23 cellular contexts compared by ENCODE assay signal in the genomic region with DNA sequence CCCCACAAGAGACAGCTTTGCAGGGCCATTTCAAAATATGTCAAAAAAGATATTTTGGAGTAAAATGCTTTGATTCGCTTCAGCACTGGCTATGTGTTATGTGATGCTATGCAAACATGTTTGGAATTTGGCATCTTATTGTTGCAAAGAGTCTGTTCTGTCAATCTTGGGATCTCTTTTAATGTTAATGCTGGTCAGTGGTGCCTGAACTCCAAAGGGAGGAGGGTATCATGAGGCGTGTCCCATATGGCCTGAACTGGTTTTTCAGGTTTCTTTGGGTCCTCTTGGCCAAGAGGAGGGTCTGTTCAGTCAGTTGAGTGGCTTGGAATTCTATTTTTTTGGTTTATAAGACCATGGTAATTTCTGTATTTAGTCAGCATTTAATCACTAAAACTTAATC.
DNase-seq lines count a peak whose midpoint lies in the region; ATAC-seq and TF ChIP-seq lines count a peak whose summit lies in the region.
"Had no signal": no experiment of that assay in that cellular context is flagged by ENCODE, and none has a peak within 500 bp of the region (broad histone marks: within the 10 kb centered on the region; RNA-seq: fewer than 3 reads in every experiment).

No MANE protein-coding gene starts in this region.

- TF ChIP-seq CTCF in H9 (conservative IDR thresholded peaks at IDR 0.05) = no peak
- no peak for TF ChIP-seq CTCF in WTC11 (IDR thresholded peaks at IDR 0.05)

- H3K9me3 Mint-ChIP-seq in H9 = no peaks in the 10 kb centered on the region
- 0 out of 2 replicates have a peak, but pooled peaks cover 5% of the 10 kb centered on the region for H3K9me3 Mint-ChIP-seq in WTC11
- H3K9me3 Mint-ChIP-seq in stimulated activated naive CD8-positive, alpha-beta T cell treated with anti-CD3 and anti-CD28 coated beads, Interleukin-15, amount 100 ng/mL, for 72 hours = no peaks in the 10 kb centered on the region
- H3K9me3 Mint-ChIP-seq: CD4-positive, alpha-beta memory T cell had no signal

- no peak overlapping the region for H2AK5ac ChIP-seq in H9 (ENCODE audit: insufficient read length, low read length)

- H3K4me3 Mint-ChIP-seq in H9 = no peak overlapping the region
- H3K4me3 Mint-ChIP-seq in WTC11 = no peak overlapping the region
- no peak overlapping the region for H3K4me3 Mint-ChIP-seq in stimulated activated naive CD8-positive, alpha-beta T cell treated with anti-CD3 and anti-CD28 coated beads, Interleukin-15, amount 100 ng/mL, for 72 hours
- H3K4me3 Mint-ChIP-seq: CD4-positive, alpha-beta memory T cell had no signal

- H3K56ac ChIP-seq in H9 (ENCODE audit: insufficient read length, low read depth, low read length) = no peak overlapping the region

- no peak overlapping the region for H2BK120ac ChIP-seq in H9 (ENCODE audit: low read depth, low read length, poor library complexity, severe bottlenecking)

- peak overlapping the region; percentile 44 for H3K27ac ChIP-seq in H9 (ENCODE audit: insufficient read length, low read depth, low read length)
- H3K27ac ChIP-seq: A549; BLaER1 treated with 17β-estradiol and CSF1 and Interleukin-3, amounts not matched to agents 10 nM and 100 nM; SJSA1 had no signal

- no peak overlapping the region for H4K91ac ChIP-seq in H9 (ENCODE audit: insufficient read length, low read depth, low read length)

- DNase-seq in H9 (peak; percentile 52), WTC11 (ENCODE audit: low spot score) (no peak), left kidney (ENCODE audit: low read depth, low spot score) (peak; percentile 81), C1 segment of cervical spinal cord (lab: John Stamatoyannopoulos, UW) (no peak)
- no peak for DNase-seq in activated effector memory CD4-positive, alpha-beta T cell treated with anti-CD3 and anti-CD28 coated beads, Interleukin-2, amount 50 U/mL, for 16 hours
- DNase-seq in stimulated activated naive CD8-positive, alpha-beta T cell treated with anti-CD3 and anti-CD28 coated beads, Interleukin-15, amount 100 ng/mL, for 72 hours = no peak
- DNase-seq: AML-193; CD4-positive, alpha-beta memory T cell; DMS 273 treated with DMSO at 0.1 percent for 48 hours; GOT3; KG1; MG63; NCI-H2029; NCI-H446; NCI-H82; NK-92 treated with Interleukin-12 subunit alpha and Interleukin-12 subunit beta, amount 100 ng/mL, for 24 hours; Right ventricle myocardium superior; RPMI8226 had no signal

- H2AFZ ChIP-seq in H9 (ENCODE audit: low read length) = no peak overlapping the region

- H3K4ac ChIP-seq in H9 (ENCODE audit: low read depth, low read length) = no peak overlapping the region

- no peak overlapping the region for H3K4me2 ChIP-seq in H9 (ENCODE audit: insufficient read depth, insufficient read length, low read length)
- H3K4me2 ChIP-seq: A549; BLaER1 treated with 17β-estradiol and CSF1 and Interleukin-3, amounts not matched to agents 10 nM and 100 nM had no signal

- WGBS in H9 (ENCODE audit: extremely low coverage, insufficient read length, low lambda C conversion rate) = no CpG with 5 or more reads among the region's 2 CpGs

- no peak overlapping the region for H2BK5ac ChIP-seq in H9 (ENCODE audit: insufficient read length, low read length)

- no peak overlapping the region for H3K18ac ChIP-seq in H9 (ENCODE audit: insufficient read length, low read depth, low read length)

- no peaks in the 10 kb centered on the region for H3K36me3 Mint-ChIP-seq in H9 (ENCODE audit: insufficient read depth in 1 of 3, low read depth in 3 of 3)
- no peaks in the 10 kb centered on the region for H3K36me3 Mint-ChIP-seq in WTC11
- H3K36me3 Mint-ChIP-seq: CD4-positive, alpha-beta memory T cell had no signal

- H4K5ac ChIP-seq in H9 (ENCODE audit: insufficient read length, low read depth, low read length) = no peak overlapping the region

- no peak overlapping the region for H3K14ac ChIP-seq in H9 (ENCODE audit: insufficient read depth, low read length)

- H3K79me2 ChIP-seq in H9 (ENCODE audit: insufficient read depth, low read length) = no peaks in the 10 kb centered on the region

- no peaks in the 10 kb centered on the region for H3K23me2 ChIP-seq in H9 (ENCODE audit: insufficient read length, low read depth, low read length, poor library complexity, severe bottlenecking)

- H3K9me3 ChIP-seq in H9 (ENCODE audit: control insufficient read depth, low read depth, low read length) = no peaks in the 10 kb centered on the region
- H3K9me3 ChIP-seq: A549; BLaER1 treated with 17β-estradiol and CSF1 and Interleukin-3, amounts not matched to agents 10 nM and 100 nM; MG63; SJSA1 had no signal

- peak overlapping the region; percentile 7 to 83 (median 30); a peak in 4 of 7 replicates for H3K27ac Mint-ChIP-seq in H9
- H3K27ac Mint-ChIP-seq in WTC11 = peak overlapping the region; percentile 69
- H3K27ac Mint-ChIP-seq in stimulated activated naive CD8-positive, alpha-beta T cell treated with anti-CD3 and anti-CD28 coated beads, Interleukin-15, amount 100 ng/mL, for 72 hours = no peak overlapping the region
- H3K27ac Mint-ChIP-seq: CD4-positive, alpha-beta memory T cell had no signal

- peaks cover 34 to 45% of the 10 kb centered on the region in 2 experiments for H3K4me1 Mint-ChIP-seq in H9
- peaks cover 29% of the 10 kb centered on the region for H3K4me1 Mint-ChIP-seq in WTC11
- H3K4me1 Mint-ChIP-seq in stimulated activated naive CD8-positive, alpha-beta T cell treated with anti-CD3 and anti-CD28 coated beads, Interleukin-15, amount 100 ng/mL, for 72 hours = no peaks in the 10 kb centered on the region
- H3K4me1 Mint-ChIP-seq: CD4-positive, alpha-beta memory T cell had no signal

- ATAC-seq in WTC11 = peak; percentile 75
- ATAC-seq in HG02973 (IDR thresholded peaks at IDR 0.05; ENCODE audit: unreplicated experiment) = no peak
- ATAC-seq in stimulated activated naive CD8-positive, alpha-beta T cell treated with anti-CD3 and anti-CD28 coated beads, Interleukin-15, amount 100 ng/mL, for 72 hours = no peak
- ATAC-seq: A549, HCT116 had no signal

- H3K4me1 ChIP-seq in H9 (ENCODE audit: insufficient read depth, low read length) = peaks cover 12% of the 10 kb centered on the region; the same call in 1 of the 2 replicates

- POLR2A ChIA-PET in WTC11 (lab: Charles Lee) = no interaction called here

- no peak overlapping the region for H2BK12ac ChIP-seq in H9 (ENCODE audit: insufficient read length, low read depth, low read length)

- no peaks in the 10 kb centered on the region for H3K27me3 Mint-ChIP-seq in H9 (ENCODE audit: low read depth)
- H3K27me3 Mint-ChIP-seq in WTC11 (ENCODE audit: low read depth) = no peaks in the 10 kb centered on the region
- H3K27me3 Mint-ChIP-seq in stimulated activated naive CD8-positive, alpha-beta T cell treated with anti-CD3 and anti-CD28 coated beads, Interleukin-15, amount 100 ng/mL, for 72 hours = peaks cover 27% of the 10 kb centered on the region

- H3K27me3 ChIP-seq in H9 (ENCODE audit: insufficient read depth, low read length) = no peaks in the 10 kb centered on the region
- H3K27me3 ChIP-seq: BLaER1 treated with 17β-estradiol and CSF1 and Interleukin-3, amounts not matched to agents 10 nM and 100 nM; MG63; SJSA1 had no signal

- H3K23ac ChIP-seq in H9 (ENCODE audit: insufficient read length, low read depth, low read length) = no peak overlapping the region

- H2BK15ac ChIP-seq in H9 (ENCODE audit: low read depth, low read length) = no peak overlapping the region

- H3K9ac ChIP-seq in H9 (ENCODE audit: extremely low read depth, insufficient read length, low read length) = no peak overlapping the region
- H3K9ac ChIP-seq: BLaER1 treated with 17β-estradiol and CSF1 and Interleukin-3, amounts not matched to agents 10 nM and 100 nM had no signal

- CTCF ChIA-PET in WTC11 (lab: Charles Lee) = no interaction called here

- no peaks in the 10 kb centered on the region for H3K79me1 ChIP-seq in H9 (ENCODE audit: insufficient read depth, low read depth, low read length, poor library complexity, severe bottlenecking)

- H4K20me1 ChIP-seq in H9 (ENCODE audit: control insufficient read depth, insufficient read depth, insufficient read length) = peaks cover 3% of the 10 kb centered on the region
- H4K20me1 ChIP-seq: BLaER1 treated with 17β-estradiol and CSF1 and Interleukin-3, amounts not matched to agents 10 nM and 100 nM had no signal

- H3T11ph ChIP-seq in H9 (ENCODE audit: low read length) = no peak overlapping the region

- no peak overlapping the region for H4K8ac ChIP-seq in H9 (replicated peaks; ENCODE audit: insufficient read length, low read depth, low read length)

- H2BK20ac ChIP-seq in H9 (ENCODE audit: low read depth, low read length, poor library complexity, severe bottlenecking) = no peak overlapping the region

TF ChIP-seq in WTC11, 78 proteins besides CTCF, POLR2A, EP300 and RAD21 (continues in another document):
- TF ChIP-seq, protein P1, sequence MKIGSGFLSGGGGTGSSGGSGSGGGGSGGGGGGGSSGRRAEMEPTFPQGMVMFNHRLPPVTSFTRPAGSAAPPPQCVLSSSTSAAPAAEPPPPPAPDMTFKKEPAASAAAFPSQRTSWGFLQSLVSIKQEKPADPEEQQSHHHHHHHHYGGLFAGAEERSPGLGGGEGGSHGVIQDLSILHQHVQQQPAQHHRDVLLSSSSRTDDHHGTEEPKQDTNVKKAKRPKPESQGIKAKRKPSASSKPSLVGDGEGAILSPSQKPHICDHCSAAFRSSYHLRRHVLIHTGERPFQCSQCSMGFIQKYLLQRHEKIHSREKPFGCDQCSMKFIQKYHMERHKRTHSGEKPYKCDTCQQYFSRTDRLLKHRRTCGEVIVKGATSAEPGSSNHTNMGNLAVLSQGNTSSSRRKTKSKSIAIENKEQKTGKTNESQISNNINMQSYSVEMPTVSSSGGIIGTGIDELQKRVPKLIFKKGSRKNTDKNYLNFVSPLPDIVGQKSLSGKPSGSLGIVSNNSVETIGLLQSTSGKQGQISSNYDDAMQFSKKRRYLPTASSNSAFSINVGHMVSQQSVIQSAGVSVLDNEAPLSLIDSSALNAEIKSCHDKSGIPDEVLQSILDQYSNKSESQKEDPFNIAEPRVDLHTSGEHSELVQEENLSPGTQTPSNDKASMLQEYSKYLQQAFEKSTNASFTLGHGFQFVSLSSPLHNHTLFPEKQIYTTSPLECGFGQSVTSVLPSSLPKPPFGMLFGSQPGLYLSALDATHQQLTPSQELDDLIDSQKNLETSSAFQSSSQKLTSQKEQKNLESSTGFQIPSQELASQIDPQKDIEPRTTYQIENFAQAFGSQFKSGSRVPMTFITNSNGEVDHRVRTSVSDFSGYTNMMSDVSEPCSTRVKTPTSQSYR (CRISPR knock-in tag; IDR thresholded peaks at IDR 0.05) = no peak
- TF ChIP-seq TEAD4 (CRISPR knock-in tag; IDR thresholded peaks at IDR 0.05) (no peak), NR2C2 (CRISPR knock-in tag; IDR thresholded peaks at IDR 0.05) (no peak)
- TF ChIP-seq, protein P2, sequence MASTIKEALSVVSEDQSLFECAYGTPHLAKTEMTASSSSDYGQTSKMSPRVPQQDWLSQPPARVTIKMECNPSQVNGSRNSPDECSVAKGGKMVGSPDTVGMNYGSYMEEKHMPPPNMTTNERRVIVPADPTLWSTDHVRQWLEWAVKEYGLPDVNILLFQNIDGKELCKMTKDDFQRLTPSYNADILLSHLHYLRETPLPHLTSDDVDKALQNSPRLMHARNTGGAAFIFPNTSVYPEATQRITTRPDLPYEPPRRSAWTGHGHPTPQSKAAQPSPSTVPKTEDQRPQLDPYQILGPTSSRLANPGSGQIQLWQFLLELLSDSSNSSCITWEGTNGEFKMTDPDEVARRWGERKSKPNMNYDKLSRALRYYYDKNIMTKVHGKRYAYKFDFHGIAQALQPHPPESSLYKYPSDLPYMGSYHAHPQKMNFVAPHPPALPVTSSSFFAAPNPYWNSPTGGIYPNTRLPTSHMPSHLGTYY (CRISPR knock-in tag; IDR thresholded peaks at IDR 0.05) = no peak

Comparison
In these comparisons a context has a peak if more than half of its experiments do, and no peak if none do; other contexts are left out.
1. DNase-seq: peak in H9 (single experiment) and left kidney (single experiment); none in WTC11 (single experiment), activated effector memory CD4-positive, alpha-beta T cell treated with anti-CD3 and anti-CD28 coated beads, Interleukin-2, amount 50 U/mL, for 16 hours (single experiment), C1 segment of cervical spinal cord (0 of 14) and stimulated activated naive CD8-positive, alpha-beta T cell treated with anti-CD3 and anti-CD28 coated beads, Interleukin-15, amount 100 ng/mL, for 72 hours (0 of 2).
2. H3K27ac Mint-ChIP-seq: peak in H9 (3 of 3) and WTC11 (single experiment); none in stimulated activated naive CD8-positive, alpha-beta T cell treated with anti-CD3 and anti-CD28 coated beads, Interleukin-15, amount 100 ng/mL, for 72 hours (0 of 2).